Comparison of ENCODE assay signal across 8 cellular contexts in the genomic region with DNA sequence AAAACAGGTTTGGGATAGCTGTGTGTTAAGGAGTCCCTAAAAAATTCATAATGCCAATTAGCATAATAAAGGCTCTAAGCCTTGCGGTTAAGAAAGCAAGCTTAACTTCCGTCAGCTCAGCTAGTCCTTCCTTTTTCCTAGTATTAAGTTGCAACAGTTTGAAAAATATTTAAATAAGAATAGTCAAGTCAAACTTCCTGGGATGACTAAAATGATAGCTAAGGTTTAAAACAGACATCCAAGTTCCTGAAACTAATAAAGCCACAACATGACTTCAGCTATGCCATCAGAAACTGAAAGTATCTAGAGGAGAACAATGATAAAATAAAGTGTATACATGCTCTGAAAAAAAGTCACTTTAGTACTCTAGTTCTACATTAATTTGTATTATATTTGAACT. TPM values are rescaled to one million over a fixed set of nuclear protein-coding genes. Genes with fewer than 3 reads are reported as not detected.
A peak's percentile ranks its signal among the peaks of the same experiment; 100 is the strongest.
DNase-seq lines count a peak whose midpoint lies in the region; ATAC-seq, FAIRE-seq and TF ChIP-seq lines count a peak whose summit lies in the region.

No MANE protein-coding gene starts in this region.

- no peaks in the 10 kb centered on the region for H3K9me3 ChIP-seq in CD4-positive, CD25-positive, alpha-beta regulatory T cell (ENCODE audit: control insufficient read depth in 2 of 2, low read length in 2 of 2)
- no peaks in the 10 kb centered on the region for H3K9me3 ChIP-seq in MM.1S (replicated peaks; ENCODE audit: insufficient read depth, low read length)
- no peaks in the 10 kb centered on the region for H3K9me3 ChIP-seq in mucosa of stomach (ENCODE audit: control insufficient read depth, low read length)
- no peaks in the 10 kb centered on the region for H3K9me3 ChIP-seq in mucosa of descending colon

- H3K9me2 ChIP-seq in MM.1S (replicated peaks; ENCODE audit: insufficient read depth, low read length) = no peaks in the 10 kb centered on the region

- peak overlapping the region; percentile 99 for H3K4me3 ChIP-seq in CD4-positive, CD25-positive, alpha-beta regulatory T cell (ENCODE audit: low read depth, low read length)
- peak overlapping the region; percentile 72 for H3K4me3 ChIP-seq in MM.1S (ENCODE audit: low read length)
- H3K4me3 ChIP-seq in bronchial epithelial cell (ENCODE audit: low read depth, low read length) = peak overlapping the region; percentile 98
- no peak overlapping the region for H3K4me3 ChIP-seq in mucosa of stomach (ENCODE audit: low read length)
- no peak overlapping the region for H3K4me3 ChIP-seq in mucosa of descending colon

- peaks cover 35% of the 10 kb centered on the region for H4K20me1 ChIP-seq in MM.1S (ENCODE audit: insufficient read depth, low read length)

- H3K36me3 Mint-ChIP-seq in CD4-positive, CD25-positive, alpha-beta regulatory T cell = no peaks in the 10 kb centered on the region

- no peak overlapping the region for H2AFZ ChIP-seq in MM.1S (ENCODE audit: low read length)

- H3K27ac ChIP-seq in CD4-positive, CD25-positive, alpha-beta regulatory T cell (ENCODE audit: insufficient read depth, low read length, poor library complexity, severe bottlenecking) = peak overlapping the region; percentile 60
- peak overlapping the region; percentile 88; the same call in 1 of the 2 replicates for H3K27ac ChIP-seq in MM.1S (ENCODE audit: low read length)

- no peaks in the 10 kb centered on the region for H3K36me3 ChIP-seq in CD4-positive, CD25-positive, alpha-beta regulatory T cell (ENCODE audit: control insufficient read depth, insufficient read depth, low read length)
- peaks cover 7% of the 10 kb centered on the region; the same call in 1 of the 2 replicates for H3K36me3 ChIP-seq in MM.1S (replicated peaks; ENCODE audit: insufficient read depth, low read length)
- H3K36me3 ChIP-seq in bronchial epithelial cell (ENCODE audit: control insufficient read depth, insufficient read depth, low read length) = no peaks in the 10 kb centered on the region
- no peaks in the 10 kb centered on the region for H3K36me3 ChIP-seq in mucosa of stomach (ENCODE audit: control insufficient read depth, insufficient read depth, low read length)
- peaks cover 3% of the 10 kb centered on the region for H3K36me3 ChIP-seq in mucosa of descending colon (ENCODE audit: low read depth)

- H3K9me3 Mint-ChIP-seq in CD4-positive, CD25-positive, alpha-beta regulatory T cell = peaks cover 0 to 2% (median 0%) of the 10 kb centered on the region in 7 donors

- H3K4me1 Mint-ChIP-seq in CD4-positive, CD25-positive, alpha-beta regulatory T cell = peaks cover 31 to 72% (median 48%) of the 10 kb centered on the region in 4 donors

- peaks cover 84% of the 10 kb centered on the region for H3K79me2 ChIP-seq in MM.1S (ENCODE audit: low read length)

- TF ChIP-seq CTCF in MM.1S (IDR thresholded peaks at IDR 0.05; ENCODE audit: low read length) (no peak), bronchial epithelial cell (IDR thresholded peaks at IDR 0.05; ENCODE audit: insufficient read depth, low read length, severe bottlenecking) (no peak), mucosa of descending colon (IDR thresholded peaks at IDR 0.05) (no peak)

- peak overlapping the region; percentile 94; the same call in 1 of the 2 replicates for H3K9ac ChIP-seq in MM.1S (ENCODE audit: low read length)
- H3K9ac ChIP-seq in mucosa of stomach (ENCODE audit: low read length) = peak overlapping the region; percentile 3

- no peak for ATAC-seq in CD4-positive, CD25-positive, alpha-beta regulatory T cell (ENCODE audit: low read depth in 2 of 2)
- no peak for ATAC-seq in mucosa of descending colon
- ATAC-seq in GM19463 (IDR thresholded peaks at IDR 0.05; ENCODE audit: unreplicated experiment) = no peak

- H3K4me1 ChIP-seq in CD4-positive, CD25-positive, alpha-beta regulatory T cell (ENCODE audit: control insufficient read depth, insufficient read depth, low read length, poor library complexity, severe bottlenecking) = peaks cover 71% of the 10 kb centered on the region
- H3K4me1 ChIP-seq in MM.1S (ENCODE audit: low read length) (peaks cover 19% of the 10 kb centered on the region), mucosa of stomach (ENCODE audit: control insufficient read depth, insufficient read depth, low read length) (peaks cover 6% of the 10 kb centered on the region), mucosa of descending colon (ENCODE audit: low read depth) (peaks cover 27% of the 10 kb centered on the region)

- intact Hi-C loops in mucosa of descending colon (cut with DNase I, micrococcal nuclease) = no loop called here

- H3K27ac Mint-ChIP-seq in CD4-positive, CD25-positive, alpha-beta regulatory T cell = peak overlapping the region; percentile 12 to 95 (median 77)

- peaks cover 26% of the 10 kb centered on the region for H3F3A ChIP-seq in MM.1S (ENCODE audit: insufficient read depth, low read length)

- H3K4me2 ChIP-seq in MM.1S (ENCODE audit: low read depth, low read length) = peak overlapping the region; percentile 65

- no peak for FAIRE-seq in bronchial epithelial cell (lab: Jason Lieb, UNC)

- H3K27me3 Mint-ChIP-seq in CD4-positive, CD25-positive, alpha-beta regulatory T cell = no peaks in the 10 kb centered on the region

- peak in 1 of 3 donors; percentile 52 for DNase-seq in CD4-positive, CD25-positive, alpha-beta regulatory T cell
- DNase-seq in MM.1S (peak; percentile 59), bronchial epithelial cell (ENCODE audit: low read depth) (peak; percentile 79), NCI-H1694 (lab: John Stamatoyannopoulos, UW) (no peak), AG08396 (ENCODE audit: low spot score) (no peak), mucosa of descending colon (no peak)

- no peaks in the 10 kb centered on the region for H3K27me3 ChIP-seq in CD4-positive, CD25-positive, alpha-beta regulatory T cell (ENCODE audit: control insufficient read depth, insufficient read depth, low read length)
- H3K27me3 ChIP-seq in MM.1S (replicated peaks; ENCODE audit: insufficient read depth, low read length) (no peaks in the 10 kb centered on the region), bronchial epithelial cell (ENCODE audit: control insufficient read depth, insufficient read depth, low read length) (no peaks in the 10 kb centered on the region), mucosa of stomach (ENCODE audit: control insufficient read depth, insufficient read depth, low read length) (no peaks in the 10 kb centered on the region)

- peak overlapping the region; percentile 92 to 99 (median 96) for H3K4me3 Mint-ChIP-seq in CD4-positive, CD25-positive, alpha-beta regulatory T cell

RNA-seq across cellular contexts. Expression of a gene that starts 3.4 kb away (rescaled TPM):
- 119 TPM for total RNA-seq in CD4-positive, CD25-positive, alpha-beta regulatory T cell
- 10 to 100 TPM; 47.7 to 66.7 (median 49.5) TPM for polyA plus RNA-seq in CD4-positive, CD25-positive, alpha-beta regulatory T cell
- 22.6 and 30.2 TPM in 2 replicates for total RNA-seq in bronchial epithelial cell
- 10 to 100 TPM; 32.3 to 41.0 (median 33.2) TPM for total RNA-seq in mucosa of descending colon

Comparison
In these comparisons a context has a peak if more than half of its experiments do, and no peak if none do; other contexts are left out.
1. DNase-seq: peak in MM.1S (single experiment) and bronchial epithelial cell (single experiment); none in NCI-H1694 (single experiment), AG08396 (single experiment) and mucosa of descending colon (0 of 3).
2. H3K4me3 ChIP-seq: peak in CD4-positive, CD25-positive, alpha-beta regulatory T cell (single experiment), MM.1S (single experiment) and bronchial epithelial cell (single experiment); none in mucosa of stomach (single experiment) and mucosa of descending colon (single experiment).